1 cellular context compared by ENCODE assay signal in genomic region chr4:189285377-189285776, GRCh38.
TF ChIP-seq lines count a peak whose summit lies in the region.

No MANE protein-coding gene starts in this region.

TF ChIP-seq in HCT116, 20 proteins besides CTCF, POLR2A, EP300 and RAD21:
- TF ChIP-seq CEBPB (IDR thresholded peaks at IDR 0.05; ENCODE audit: low read depth) = no peak
- no peak for TF ChIP-seq SIN3A (IDR thresholded peaks at IDR 0.05; ENCODE audit: low read depth)
